ENCODE assay signal across 3 cellular contexts in genomic region chr15:29259233-29259632, GRCh38.
TF ChIP-seq lines count a peak whose summit lies in the region.

No MANE protein-coding gene starts in this region.

TF ChIP-seq in SK-N-SH, 30 proteins besides CTCF, POLR2A, EP300 and RAD21:
- TF ChIP-seq PBX3 (IDR thresholded peaks at IDR 0.05) (no peak), ELF1 (IDR thresholded peaks at IDR 0.05) (no peak), POLR2AphosphoS5 (IDR thresholded peaks at IDR 0.05; ENCODE audit: low read depth, low read length) (no peak), CHD2 (IDR thresholded peaks at IDR 0.05; ENCODE audit: low read length, partially characterized antibody) (no peak), USF1 (IDR thresholded peaks at IDR 0.05; ENCODE audit: borderline replicate concordance, low read depth) (no peak), EZH2phosphoT487 (IDR thresholded peaks at IDR 0.05; ENCODE audit: borderline replicate concordance, low read depth) (no peak)

TF ChIP-seq in SK-N-SH treated with all-trans-retinoic acid at 6 μM for 48 hours, 23 proteins besides CTCF, POLR2A, EP300 and RAD21 (continues in another document):
- TF ChIP-seq GLIS3 (CRISPR knock-in tag; IDR thresholded peaks at IDR 0.05) (no peak), ZNF565 (CRISPR knock-in tag; conservative IDR thresholded peaks at IDR 0.05; ENCODE audit: low read depth) (no peak), CSRNP3 (CRISPR knock-in tag; IDR thresholded peaks at IDR 0.05) (no peak), ZNF70 (CRISPR knock-in tag; IDR thresholded peaks at IDR 0.05) (no peak), ZFP3 (CRISPR knock-in tag; IDR thresholded peaks at IDR 0.05) (no peak), SNAI2 (CRISPR knock-in tag; IDR thresholded peaks at IDR 0.05) (no peak), CSDC2 (CRISPR knock-in tag; IDR thresholded peaks at IDR 0.05) (no peak), ZFP30 (CRISPR knock-in tag; IDR thresholded peaks at IDR 0.05) (no peak), ARNTL (CRISPR knock-in tag; IDR thresholded peaks at IDR 0.05; ENCODE audit: borderline replicate concordance, low read depth) (no peak), TCF4 (CRISPR knock-in tag; IDR thresholded peaks at IDR 0.05; ENCODE audit: borderline replicate concordance) (no peak), TSHZ2 (CRISPR knock-in tag; IDR thresholded peaks at IDR 0.05) (no peak), POU6F1 (CRISPR knock-in tag; IDR thresholded peaks at IDR 0.05; ENCODE audit: borderline replicate concordance, low read depth) (no peak), ISL1 (CRISPR knock-in tag; IDR thresholded peaks at IDR 0.05) (no peak), OSR1 (CRISPR knock-in tag; IDR thresholded peaks at IDR 0.05) (no peak), RARB (CRISPR knock-in tag; IDR thresholded peaks at IDR 0.05) (no peak), CREB5 (CRISPR knock-in tag; IDR thresholded peaks at IDR 0.05; ENCODE audit: low read depth) (no peak), BACH2 (CRISPR knock-in tag; IDR thresholded peaks at IDR 0.05; ENCODE audit: borderline replicate concordance) (no peak), TOX (CRISPR knock-in tag; IDR thresholded peaks at IDR 0.05; ENCODE audit: borderline replicate concordance) (no peak), PATZ1 (CRISPR knock-in tag; IDR thresholded peaks at IDR 0.05; ENCODE audit: borderline replicate concordance) (no peak)

TF ChIP-seq in H1, 55 proteins besides CTCF, POLR2A, EP300 and RAD21:
- TF ChIP-seq POU5F1 (IDR thresholded peaks at IDR 0.05; ENCODE audit: low read depth, low read length) = no peak
- TF ChIP-seq TCF12 (IDR thresholded peaks at IDR 0.05; ENCODE audit: low read depth, low read length) = no peak
- no peak for TF ChIP-seq NRF1 (IDR thresholded peaks at IDR 0.05; ENCODE audit: low read depth, low read length)
- TF ChIP-seq CHD7 (IDR thresholded peaks at IDR 0.05; ENCODE audit: insufficient replicate concordance, low read length) = no peak
